In genomic region chr19:58203814-58204475, GRCh38 we compare ENCODE assay signal across 1 cellular context.
TF ChIP-seq lines count a peak whose summit lies in the region.

No MANE protein-coding gene starts in this region.

TF ChIP-seq in H1, 55 proteins besides CTCF, POLR2A, EP300 and RAD21:
- TF ChIP-seq TEAD4 (IDR thresholded peaks at IDR 0.05; ENCODE audit: low read depth, low read length): no peak
- no peak for TF ChIP-seq SP4 (IDR thresholded peaks at IDR 0.05; ENCODE audit: low read length)
- TF ChIP-seq CREB1 (IDR thresholded peaks at IDR 0.05): no peak
- no peak for TF ChIP-seq SIRT6 (IDR thresholded peaks at IDR 0.05; ENCODE audit: low read length)
- no peak for TF ChIP-seq ATF3 (IDR thresholded peaks at IDR 0.05; ENCODE audit: insufficient read depth, low read depth, low read length)
- no peak for TF ChIP-seq NANOG (IDR thresholded peaks at IDR 0.05; ENCODE audit: insufficient read depth, low read depth, low read length, poor library complexity, severe bottlenecking)
TF ChIP-seq in H1: peak in this region for 0.
